ENCODE assay signal across 19 cellular contexts in the genomic region with DNA sequence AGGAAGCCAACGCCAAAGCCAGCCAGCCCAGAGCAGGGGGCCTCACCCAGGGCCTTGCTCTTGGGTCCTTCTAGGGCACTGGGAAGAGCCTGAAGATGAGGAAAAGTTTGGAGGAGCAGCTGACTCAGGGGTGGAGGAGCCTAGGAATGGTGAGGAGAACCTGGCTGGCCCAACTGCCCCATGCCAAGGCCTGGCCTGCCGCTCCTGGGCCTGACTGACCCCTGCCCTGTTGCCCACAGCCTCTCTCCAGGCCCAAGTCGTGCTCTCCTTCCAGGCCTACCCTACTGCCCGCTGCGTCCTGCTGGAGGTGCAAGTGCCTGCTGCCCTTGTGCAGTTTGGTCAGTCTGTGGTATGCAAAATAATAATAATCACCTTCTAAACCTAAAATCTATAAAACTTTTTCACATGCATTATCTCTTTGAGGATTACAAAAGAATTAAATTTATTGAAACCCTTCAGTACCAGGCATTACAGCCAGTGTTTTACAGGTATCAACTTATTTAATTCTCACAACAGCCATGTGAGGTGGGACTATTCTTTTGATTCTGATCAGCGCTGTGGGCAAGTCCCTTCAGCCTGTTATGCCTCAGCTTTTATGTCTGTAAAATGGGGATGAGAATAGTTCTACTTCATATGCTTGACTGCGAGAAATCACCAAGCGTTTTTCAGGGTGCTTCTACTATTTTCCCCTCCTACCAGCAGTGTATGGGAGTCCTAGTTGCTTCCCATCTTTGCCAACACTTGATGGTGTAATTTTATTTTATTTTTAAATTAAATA. TPM values are rescaled to one million over a fixed set of nuclear protein-coding genes. Genes with fewer than 3 reads are reported as not detected.
DNase-seq lines count a peak whose midpoint lies in the region; ATAC-seq and TF ChIP-seq lines count a peak whose summit lies in the region.
"Had no signal": no experiment of that assay in that cellular context is flagged by ENCODE, and none has a peak within 500 bp of the region (broad histone marks: within the 10 kb centered on the region; RNA-seq: fewer than 3 reads in every experiment).

No MANE protein-coding gene starts in this region.

- no peak for TF ChIP-seq EP300 in ovary (IDR thresholded peaks at IDR 0.05)

- WGBS in esophagus squamous epithelium, 2 donors: 94 to 95% methylated on average over 7 of the region's 8 CpGs
- 95% methylated on average over 8 of the region's 8 CpGs for WGBS in prostate gland
- 80 to 89% (median 88%) methylated on average over 8 of the region's 8 CpGs for WGBS in ovary, 3 donors

- no peak for TF ChIP-seq POLR2A in esophagus squamous epithelium (IDR thresholded peaks at IDR 0.05)
- no peak for TF ChIP-seq POLR2A in prostate gland (IDR thresholded peaks at IDR 0.05)
- no peak for TF ChIP-seq POLR2A in vagina (IDR thresholded peaks at IDR 0.05)
- TF ChIP-seq POLR2A in ovary (IDR thresholded peaks at IDR 0.05): no peak

- H3K36me3 ChIP-seq in left ventricle myocardium inferior (peaks cover 24% of the 10 kb centered on the region), esophagus squamous epithelium (peaks cover 0 to 32% (median 0%) of the 10 kb centered on the region in 3 donors), prostate gland (no peaks in the 10 kb centered on the region), vagina (peaks cover 0 to 7% of the 10 kb centered on the region in 2 donors), ovary (no peaks in the 10 kb centered on the region)
- H3K36me3 ChIP-seq: BLaER1, neutrophil had no signal

- intact Hi-C loops in left ventricle myocardium inferior (cut with micrococcal nuclease) (no loop called here), left ventricle myocardium superior (cut with micrococcal nuclease) (no loop called here), esophagus squamous epithelium (cut with DNase I) (no loop called here), prostate gland (cut with DNase I) (loop anchor here (10.0 kb wide), 1 partner anchor 184 kb away; a partner anchor contains a TSS), vagina (cut with DNase I) (loop anchor here (5.0 to 10.0 kb wide), 2 partner anchors 56 to 184 kb away; a partner anchor contains a TSS), ovary (cut with DNase I) (loop anchor here in 2 of 4 donors (5.0 kb wide), 2 partner anchors 56 to 71 kb away; no protein-coding TSS in a partner anchor)

- H3K4me3 ChIP-seq in left ventricle myocardium inferior (peak overlapping the region; percentile 74), esophagus squamous epithelium (peak overlapping the region in 3 of 4 donors; percentile 59 to 79 (median 63)), prostate gland (peak overlapping the region; percentile 46 to 51), vagina (no peak overlapping the region), ovary (no peak overlapping the region)
- H3K4me3 ChIP-seq: BLaER1 had no signal

- H3K4me1 ChIP-seq in left ventricle myocardium inferior (peaks cover 47% of the 10 kb centered on the region), esophagus squamous epithelium (peaks cover 37 to 57% (median 46%) of the 10 kb centered on the region in 3 donors), prostate gland (replicated peaks) (peaks cover 12% of the 10 kb centered on the region), vagina (peaks cover 46% of the 10 kb centered on the region), ovary (ENCODE audit: insufficient read depth) (peaks cover 13% of the 10 kb centered on the region)

- no peaks in the 10 kb centered on the region for H3K27me3 ChIP-seq in left ventricle myocardium inferior (ENCODE audit: low read depth)
- H3K27me3 ChIP-seq in esophagus squamous epithelium: no peaks in the 10 kb centered on the region
- H3K27me3 ChIP-seq in prostate gland (replicated peaks; ENCODE audit: insufficient read depth): no peaks in the 10 kb centered on the region
- H3K27me3 ChIP-seq in vagina: no peaks in the 10 kb centered on the region
- H3K27me3 ChIP-seq in ovary: no peaks in the 10 kb centered on the region
- H3K27me3 ChIP-seq: foreskin keratinocyte, neutrophil, right atrium auricular region had no signal

- no peak for TF ChIP-seq CTCF in left ventricle myocardium inferior (IDR thresholded peaks at IDR 0.05; ENCODE audit: borderline replicate concordance)
- no peak for TF ChIP-seq CTCF in esophagus squamous epithelium (IDR thresholded peaks at IDR 0.05)
- TF ChIP-seq CTCF in prostate gland (IDR thresholded peaks at IDR 0.05): no peak
- TF ChIP-seq CTCF in vagina (IDR thresholded peaks at IDR 0.05): no peak
- no peak for TF ChIP-seq CTCF in ovary (IDR thresholded peaks at IDR 0.05)

- H3K27ac ChIP-seq in left ventricle myocardium inferior (replicated peaks) (no peak overlapping the region), esophagus squamous epithelium (peak overlapping the region in 3 of 4 donors; percentile 86 to 97 (median 94)), prostate gland (peak overlapping the region; percentile 92 to 94), vagina (peak overlapping the region; percentile 90), ovary (no peak overlapping the region)
- H3K27ac ChIP-seq: foreskin keratinocyte, neutrophil had no signal

- DNase-seq in left ventricle myocardium inferior (no peak), left ventricle myocardium superior (no peak), esophagus squamous epithelium (lab: John Stamatoyannopoulos, UW) (no peak), prostate gland (ENCODE audit: low spot score) (no peak), vagina (ENCODE audit: extremely low spot score in 2 of 2) (no peak), ovary (no peak)
- DNase-seq: activated CD4-positive, alpha-beta T cell treated with anti-CD3 and anti-CD28 coated beads, Interleukin-2, amount 50 U/mL, for 48 hours; activated T-cell treated with anti-CD3 and anti-CD28 coated beads, Interleukin-2, amount 50 U/mL, for 4 hours; foreskin keratinocyte; NCI-H524 treated with DMSO at 0.1 percent for 48 hours; Right ventricle myocardium superior; stimulated activated naive CD8-positive, alpha-beta T cell treated with anti-CD3 and anti-CD28 coated beads, Interleukin-15, Interleukin-2, amounts not matched to agents 100 U/mL and 50 U/mL, for 24 hours had no signal

- H3K9me3 ChIP-seq in left ventricle myocardium inferior (replicated peaks) (no peaks in the 10 kb centered on the region), esophagus squamous epithelium (no peaks in the 10 kb centered on the region), prostate gland (no peaks in the 10 kb centered on the region), vagina (no peaks in the 10 kb centered on the region), ovary (no peaks in the 10 kb centered on the region)
- H3K9me3 ChIP-seq: BLaER1, neutrophil, right atrium auricular region had no signal

- no peak for ATAC-seq in left ventricle myocardium superior
- ATAC-seq in GM18858 (IDR thresholded peaks at IDR 0.05; ENCODE audit: unreplicated experiment): no peak
- no peak for ATAC-seq in GM19397 (IDR thresholded peaks at IDR 0.05; ENCODE audit: unreplicated experiment)
- ATAC-seq: activated naive CD4-positive, alpha-beta T cell treated with anti-CD3 and anti-CD28 coated beads, Interleukin-2, amount 50 U/mL, for 72 hours; activated T-cell treated with anti-CD3 and anti-CD28 coated beads, Interleukin-2, amount 50 U/mL, for 4 hours; foreskin keratinocyte; stimulated activated naive CD8-positive, alpha-beta T cell treated with anti-CD3 and anti-CD28 coated beads, Interleukin-15, Interleukin-2, amounts not matched to agents 100 U/mL and 50 U/mL, for 24 hours had no signal

RNA-seq across cellular contexts. Expression of a gene that starts 1.6 kb away (rescaled TPM):
- total RNA-seq in left ventricle myocardium inferior (35.0 TPM), left ventricle myocardium superior (36.0 TPM), esophagus squamous epithelium (10 to 100 TPM; 30.6 to 48.7 (median 37.4) TPM), prostate gland (100 to 1,000 TPM in 1 of 2 donors, 10 to 100 TPM in 1; 80.7 to 152 TPM), vagina (66.3 TPM), ovary (10 to 100 TPM; 24.0 to 46.5 (median 37.4) TPM)
- polyA plus RNA-seq in ovary: 10 to 100 TPM; 14.2 to 34.1 TPM

RNA-seq across cellular contexts. Expression of a gene that starts 15.2 kb away (rescaled TPM):
- 72.3 TPM for total RNA-seq in left ventricle myocardium inferior
- 62.7 TPM for total RNA-seq in left ventricle myocardium superior
- 10 to 100 TPM; 10.8 to 17.0 (median 13.8) TPM for total RNA-seq in esophagus squamous epithelium
- total RNA-seq in prostate gland: 10 to 100 TPM; 46.9 to 64.9 TPM
- total RNA-seq in vagina: 27.0 TPM
- total RNA-seq in ovary: 10 to 100 TPM; 11.2 to 35.2 (median 29.0) TPM
- 10 to 100 TPM; 18.3 to 31.8 TPM for polyA plus RNA-seq in ovary

RNA-seq across cellular contexts. Expression of a gene that starts 15.8 kb away (rescaled TPM):
- 0.58 TPM for total RNA-seq in left ventricle myocardium inferior
- 0.45 TPM for total RNA-seq in left ventricle myocardium superior
- 10 to 100 TPM in 3 of 4 donors, 1 to 10 TPM in 1; 7.5 to 15.3 (median 12.1) TPM for total RNA-seq in esophagus squamous epithelium
- 10 to 100 TPM; 10.1 to 28.2 TPM for total RNA-seq in prostate gland
- 15.2 TPM for total RNA-seq in vagina
- 1 to 10 TPM in 6 of 7 donors, under 1 TPM in 1; 0.48 to 3.6 (median 1.3) TPM for total RNA-seq in ovary
- 1 to 10 TPM; 1.1 to 2.0 TPM for polyA plus RNA-seq in ovary
- total RNA-seq: H4 had no signal

RNA-seq across cellular contexts. Expression of a gene that starts 28.0 kb away (rescaled TPM):
- total RNA-seq in left ventricle myocardium inferior (17.5 TPM), left ventricle myocardium superior (18.4 TPM), esophagus squamous epithelium (10 to 100 TPM; 24.7 to 40.8 (median 33.3) TPM), prostate gland (10 to 100 TPM; 37.0 to 61.5 TPM), vagina (32.7 TPM), ovary (10 to 100 TPM; 25.7 to 39.9 (median 31.6) TPM)
- 10 to 100 TPM; 36.2 to 54.0 TPM for polyA plus RNA-seq in ovary

RNA-seq across cellular contexts. Expression of a gene that starts 33.8 kb away (rescaled TPM):
- total RNA-seq in left ventricle myocardium inferior: 0.47 TPM
- 0.35 TPM for total RNA-seq in left ventricle myocardium superior
- total RNA-seq in esophagus squamous epithelium: 1 to 10 TPM in 2 of 4 donors, under 1 TPM in 2; 0.72 to 1.9 (median 1.0) TPM
- total RNA-seq in prostate gland: 10 to 100 TPM in 1 of 2 donors, 1 to 10 TPM in 1; 8.9 to 10.1 TPM
- 1.7 TPM for total RNA-seq in vagina
- 1 to 10 TPM; 1.4 to 6.0 (median 2.6) TPM for total RNA-seq in ovary
- polyA plus RNA-seq in ovary: 1 to 10 TPM; 1.0 TPM

Comparison
In these comparisons a context has a peak if more than half of its experiments do, and no peak if none do; other contexts are left out.
1. H3K27ac ChIP-seq: peak in esophagus squamous epithelium (3 of 4), prostate gland (2 of 2) and vagina (single experiment); none in left ventricle myocardium inferior (single experiment) and ovary (0 of 2).
2. H3K4me3 ChIP-seq: peak in left ventricle myocardium inferior (single experiment), esophagus squamous epithelium (3 of 4) and prostate gland (2 of 2); none in vagina (0 of 2) and ovary (single experiment).
3. intact Hi-C loops: an anchor here in prostate gland (10.0 kb wide) and vagina (5.0 to 10.0 kb wide); none called in left ventricle myocardium inferior, left ventricle myocardium superior and esophagus squamous epithelium.